ENCODE assay signal across 1 cellular context in the genomic region with DNA sequence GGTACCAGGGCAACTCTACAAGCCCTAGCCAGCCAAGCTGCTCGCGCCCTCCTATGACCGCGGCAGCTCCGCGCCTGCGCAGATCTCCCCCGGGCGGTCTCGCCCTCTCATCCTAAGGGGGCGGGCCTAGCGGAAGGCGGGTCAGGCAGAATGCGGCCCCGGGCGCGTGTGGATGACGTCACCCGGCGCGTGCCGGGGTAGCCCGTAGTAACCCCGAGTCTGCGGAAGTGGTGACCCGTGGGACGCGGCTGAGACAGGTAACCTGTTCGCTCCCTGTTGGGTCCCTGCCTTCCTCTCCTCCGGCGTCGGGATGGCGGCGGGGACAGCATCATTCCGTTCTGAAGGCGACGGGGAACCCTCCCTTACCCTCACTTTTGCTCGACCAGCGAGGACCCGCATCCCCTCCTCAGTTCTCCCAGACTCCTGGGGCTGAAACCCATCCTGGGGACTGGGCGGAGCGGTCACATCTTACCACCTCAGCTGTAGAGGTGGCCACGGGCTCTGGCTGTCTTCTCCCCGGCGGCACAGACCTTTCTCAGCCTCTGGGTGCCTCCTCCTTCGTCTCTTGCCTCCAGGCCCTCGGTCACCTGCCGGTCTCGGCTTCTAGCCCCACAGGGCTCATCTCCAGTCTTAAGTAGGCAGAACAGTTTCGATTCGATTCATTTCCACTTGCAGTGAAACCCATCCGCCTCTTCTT.
TF ChIP-seq lines count a peak whose summit lies in the region.

A gene with protein sequence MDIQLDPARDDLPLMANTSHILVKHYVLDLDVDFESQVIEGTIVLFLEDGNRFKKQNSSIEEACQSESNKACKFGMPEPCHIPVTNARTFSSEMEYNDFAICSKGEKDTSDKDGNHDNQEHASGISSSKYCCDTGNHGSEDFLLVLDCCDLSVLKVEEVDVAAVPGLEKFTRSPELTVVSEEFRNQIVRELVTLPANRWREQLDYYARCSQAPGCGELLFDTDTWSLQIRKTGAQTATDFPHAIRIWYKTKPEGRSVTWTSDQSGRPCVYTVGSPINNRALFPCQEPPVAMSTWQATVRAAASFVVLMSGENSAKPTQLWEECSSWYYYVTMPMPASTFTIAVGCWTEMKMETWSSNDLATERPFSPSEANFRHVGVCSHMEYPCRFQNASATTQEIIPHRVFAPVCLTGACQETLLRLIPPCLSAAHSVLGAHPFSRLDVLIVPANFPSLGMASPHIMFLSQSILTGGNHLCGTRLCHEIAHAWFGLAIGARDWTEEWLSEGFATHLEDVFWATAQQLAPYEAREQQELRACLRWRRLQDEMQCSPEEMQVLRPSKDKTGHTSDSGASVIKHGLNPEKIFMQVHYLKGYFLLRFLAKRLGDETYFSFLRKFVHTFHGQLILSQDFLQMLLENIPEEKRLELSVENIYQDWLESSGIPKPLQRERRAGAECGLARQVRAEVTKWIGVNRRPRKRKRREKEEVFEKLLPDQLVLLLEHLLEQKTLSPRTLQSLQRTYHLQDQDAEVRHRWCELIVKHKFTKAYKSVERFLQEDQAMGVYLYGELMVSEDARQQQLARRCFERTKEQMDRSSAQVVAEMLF (plus strand): TSS at position 205 of the 697 bp plus-strand sequence. CDS start 33,085 bp downstream, outside the sequence.

TF ChIP-seq in HepG2, 621 proteins besides CTCF, POLR2A, EP300 and RAD21 (continued from another document and continues in another):
- TF ChIP-seq JUND (CRISPR knock-in tag; IDR thresholded peaks at IDR 0.05): 0 out of 2 replicates have a peak, but pooled peaks have one; percentile 61
- TF ChIP-seq, protein P1, sequence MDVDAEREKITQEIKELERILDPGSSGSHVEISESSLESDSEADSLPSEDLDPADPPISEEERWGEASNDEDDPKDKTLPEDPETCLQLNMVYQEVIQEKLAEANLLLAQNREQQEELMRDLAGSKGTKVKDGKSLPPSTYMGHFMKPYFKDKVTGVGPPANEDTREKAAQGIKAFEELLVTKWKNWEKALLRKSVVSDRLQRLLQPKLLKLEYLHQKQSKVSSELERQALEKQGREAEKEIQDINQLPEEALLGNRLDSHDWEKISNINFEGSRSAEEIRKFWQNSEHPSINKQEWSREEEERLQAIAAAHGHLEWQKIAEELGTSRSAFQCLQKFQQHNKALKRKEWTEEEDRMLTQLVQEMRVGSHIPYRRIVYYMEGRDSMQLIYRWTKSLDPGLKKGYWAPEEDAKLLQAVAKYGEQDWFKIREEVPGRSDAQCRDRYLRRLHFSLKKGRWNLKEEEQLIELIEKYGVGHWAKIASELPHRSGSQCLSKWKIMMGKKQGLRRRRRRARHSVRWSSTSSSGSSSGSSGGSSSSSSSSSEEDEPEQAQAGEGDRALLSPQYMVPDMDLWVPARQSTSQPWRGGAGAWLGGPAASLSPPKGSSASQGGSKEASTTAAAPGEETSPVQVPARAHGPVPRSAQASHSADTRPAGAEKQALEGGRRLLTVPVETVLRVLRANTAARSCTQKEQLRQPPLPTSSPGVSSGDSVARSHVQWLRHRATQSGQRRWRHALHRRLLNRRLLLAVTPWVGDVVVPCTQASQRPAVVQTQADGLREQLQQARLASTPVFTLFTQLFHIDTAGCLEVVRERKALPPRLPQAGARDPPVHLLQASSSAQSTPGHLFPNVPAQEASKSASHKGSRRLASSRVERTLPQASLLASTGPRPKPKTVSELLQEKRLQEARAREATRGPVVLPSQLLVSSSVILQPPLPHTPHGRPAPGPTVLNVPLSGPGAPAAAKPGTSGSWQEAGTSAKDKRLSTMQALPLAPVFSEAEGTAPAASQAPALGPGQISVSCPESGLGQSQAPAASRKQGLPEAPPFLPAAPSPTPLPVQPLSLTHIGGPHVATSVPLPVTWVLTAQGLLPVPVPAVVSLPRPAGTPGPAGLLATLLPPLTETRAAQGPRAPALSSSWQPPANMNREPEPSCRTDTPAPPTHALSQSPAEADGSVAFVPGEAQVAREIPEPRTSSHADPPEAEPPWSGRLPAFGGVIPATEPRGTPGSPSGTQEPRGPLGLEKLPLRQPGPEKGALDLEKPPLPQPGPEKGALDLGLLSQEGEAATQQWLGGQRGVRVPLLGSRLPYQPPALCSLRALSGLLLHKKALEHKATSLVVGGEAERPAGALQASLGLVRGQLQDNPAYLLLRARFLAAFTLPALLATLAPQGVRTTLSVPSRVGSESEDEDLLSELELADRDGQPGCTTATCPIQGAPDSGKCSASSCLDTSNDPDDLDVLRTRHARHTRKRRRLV (CRISPR knock-in tag; IDR thresholded peaks at IDR 0.05): peak; percentile 89
- TF ChIP-seq ZNF710 (CRISPR knock-in tag; IDR thresholded peaks at IDR 0.05; ENCODE audit: borderline replicate concordance): peak; percentile 86; the same call in 1 of the 2 replicates
- TF ChIP-seq MED8 (CRISPR knock-in tag; IDR thresholded peaks at IDR 0.05; ENCODE audit: insufficient replicate concordance): peak; percentile 55
- peak; percentile 89 for TF ChIP-seq TEAD3 (CRISPR knock-in tag; optimal IDR thresholded peaks at IDR 0.05; ENCODE audit: borderline replicate concordance)
- 0 out of 2 replicates have a peak, but pooled peaks have one; percentile 15 for TF ChIP-seq PREB (CRISPR knock-in tag; IDR thresholded peaks at IDR 0.05)
- TF ChIP-seq AHR (CRISPR knock-in tag; IDR thresholded peaks at IDR 0.05): 0 out of 2 replicates have a peak, but pooled peaks have one; percentile 21
- no peak for TF ChIP-seq MATR3 (CRISPR knock-in tag; IDR thresholded peaks at IDR 0.05)
- TF ChIP-seq MXD4 (CRISPR knock-in tag; IDR thresholded peaks at IDR 0.05): peak; percentile 86
- no peak for TF ChIP-seq NFE2 (CRISPR knock-in tag; IDR thresholded peaks at IDR 0.05)
- TF ChIP-seq CCDC6 (CRISPR knock-in tag; IDR thresholded peaks at IDR 0.05): peak; percentile 59; the same call in 1 of the 2 replicates
- 0 out of 2 replicates have a peak, but pooled peaks have one; percentile 71 for TF ChIP-seq XBP1 (CRISPR knock-in tag; IDR thresholded peaks at IDR 0.05)
- no peak for TF ChIP-seq CENPT (CRISPR knock-in tag; IDR thresholded peaks at IDR 0.05; ENCODE audit: low read depth)
- TF ChIP-seq GTF2F1 (IDR thresholded peaks at IDR 0.05; ENCODE audit: low read length): no peak
- TF ChIP-seq ZNF530 (CRISPR knock-in tag; IDR thresholded peaks at IDR 0.05; ENCODE audit: low read depth): 0 out of 2 replicates have a peak, but pooled peaks have one; percentile 49
- TF ChIP-seq, protein P2, sequence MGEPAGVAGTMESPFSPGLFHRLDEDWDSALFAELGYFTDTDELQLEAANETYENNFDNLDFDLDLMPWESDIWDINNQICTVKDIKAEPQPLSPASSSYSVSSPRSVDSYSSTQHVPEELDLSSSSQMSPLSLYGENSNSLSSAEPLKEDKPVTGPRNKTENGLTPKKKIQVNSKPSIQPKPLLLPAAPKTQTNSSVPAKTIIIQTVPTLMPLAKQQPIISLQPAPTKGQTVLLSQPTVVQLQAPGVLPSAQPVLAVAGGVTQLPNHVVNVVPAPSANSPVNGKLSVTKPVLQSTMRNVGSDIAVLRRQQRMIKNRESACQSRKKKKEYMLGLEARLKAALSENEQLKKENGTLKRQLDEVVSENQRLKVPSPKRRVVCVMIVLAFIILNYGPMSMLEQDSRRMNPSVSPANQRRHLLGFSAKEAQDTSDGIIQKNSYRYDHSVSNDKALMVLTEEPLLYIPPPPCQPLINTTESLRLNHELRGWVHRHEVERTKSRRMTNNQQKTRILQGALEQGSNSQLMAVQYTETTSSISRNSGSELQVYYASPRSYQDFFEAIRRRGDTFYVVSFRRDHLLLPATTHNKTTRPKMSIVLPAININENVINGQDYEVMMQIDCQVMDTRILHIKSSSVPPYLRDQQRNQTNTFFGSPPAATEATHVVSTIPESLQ (CRISPR knock-in tag; conservative IDR thresholded peaks at IDR 0.05): no peak
- 0 out of 2 replicates have a peak, but pooled peaks have one; percentile 49 for TF ChIP-seq DR1 (CRISPR knock-in tag; IDR thresholded peaks at IDR 0.05)
- peak; percentile 79; the same call in 1 of the 2 replicates for TF ChIP-seq TFDP1 (CRISPR knock-in tag; IDR thresholded peaks at IDR 0.05; ENCODE audit: borderline replicate concordance)
- TF ChIP-seq ZNF768 (CRISPR knock-in tag; IDR thresholded peaks at IDR 0.05): peak; percentile 31; the same call in 1 of the 2 replicates
- TF ChIP-seq HIVEP1 (CRISPR knock-in tag; IDR thresholded peaks at IDR 0.05): peak; percentile 97
- 0 out of 2 replicates have a peak, but pooled peaks have one; percentile 48 for TF ChIP-seq SNAI1 (CRISPR knock-in tag; IDR thresholded peaks at IDR 0.05; ENCODE audit: borderline replicate concordance)
- no peak for TF ChIP-seq CBX2 (IDR thresholded peaks at IDR 0.05; ENCODE audit: low read depth, low read length)
- no peak for TF ChIP-seq CBX2 (CRISPR knock-in tag; IDR thresholded peaks at IDR 0.05; ENCODE audit: low read depth)
- TF ChIP-seq MBNL3 (CRISPR knock-in tag; conservative IDR thresholded peaks at IDR 0.05): no peak
- no peak for TF ChIP-seq ZNF343 (CRISPR knock-in tag; IDR thresholded peaks at IDR 0.05)
- peak; percentile 42; the same call in 1 of the 2 replicates for TF ChIP-seq SMAD3 (CRISPR knock-in tag; IDR thresholded peaks at IDR 0.05)
- no peak for TF ChIP-seq SP1 (IDR thresholded peaks at IDR 0.05)
- TF ChIP-seq SP1 (CRISPR knock-in tag; IDR thresholded peaks at IDR 0.05): peak; percentile 95
- peak; percentile 90 for TF ChIP-seq MYC (CRISPR knock-in tag; IDR thresholded peaks at IDR 0.05; ENCODE audit: borderline replicate concordance)
- TF ChIP-seq, protein P3, sequence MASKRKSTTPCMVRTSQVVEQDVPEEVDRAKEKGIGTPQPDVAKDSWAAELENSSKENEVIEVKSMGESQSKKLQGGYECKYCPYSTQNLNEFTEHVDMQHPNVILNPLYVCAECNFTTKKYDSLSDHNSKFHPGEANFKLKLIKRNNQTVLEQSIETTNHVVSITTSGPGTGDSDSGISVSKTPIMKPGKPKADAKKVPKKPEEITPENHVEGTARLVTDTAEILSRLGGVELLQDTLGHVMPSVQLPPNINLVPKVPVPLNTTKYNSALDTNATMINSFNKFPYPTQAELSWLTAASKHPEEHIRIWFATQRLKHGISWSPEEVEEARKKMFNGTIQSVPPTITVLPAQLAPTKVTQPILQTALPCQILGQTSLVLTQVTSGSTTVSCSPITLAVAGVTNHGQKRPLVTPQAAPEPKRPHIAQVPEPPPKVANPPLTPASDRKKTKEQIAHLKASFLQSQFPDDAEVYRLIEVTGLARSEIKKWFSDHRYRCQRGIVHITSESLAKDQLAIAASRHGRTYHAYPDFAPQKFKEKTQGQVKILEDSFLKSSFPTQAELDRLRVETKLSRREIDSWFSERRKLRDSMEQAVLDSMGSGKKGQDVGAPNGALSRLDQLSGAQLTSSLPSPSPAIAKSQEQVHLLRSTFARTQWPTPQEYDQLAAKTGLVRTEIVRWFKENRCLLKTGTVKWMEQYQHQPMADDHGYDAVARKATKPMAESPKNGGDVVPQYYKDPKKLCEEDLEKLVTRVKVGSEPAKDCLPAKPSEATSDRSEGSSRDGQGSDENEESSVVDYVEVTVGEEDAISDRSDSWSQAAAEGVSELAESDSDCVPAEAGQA (IDR thresholded peaks at IDR 0.05; ENCODE audit: low read depth): peak; percentile 92
- TF ChIP-seq, protein P3 (CRISPR knock-in tag; IDR thresholded peaks at IDR 0.05; ENCODE audit: borderline replicate concordance): no peak
- TF ChIP-seq, protein P4, sequence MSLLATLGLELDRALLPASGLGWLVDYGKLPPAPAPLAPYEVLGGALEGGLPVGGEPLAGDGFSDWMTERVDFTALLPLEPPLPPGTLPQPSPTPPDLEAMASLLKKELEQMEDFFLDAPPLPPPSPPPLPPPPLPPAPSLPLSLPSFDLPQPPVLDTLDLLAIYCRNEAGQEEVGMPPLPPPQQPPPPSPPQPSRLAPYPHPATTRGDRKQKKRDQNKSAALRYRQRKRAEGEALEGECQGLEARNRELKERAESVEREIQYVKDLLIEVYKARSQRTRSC (CRISPR knock-in tag; IDR thresholded peaks at IDR 0.05; ENCODE audit: low read depth): no peak
- no peak for TF ChIP-seq HNF4G (IDR thresholded peaks at IDR 0.05; ENCODE audit: borderline replicate concordance, low read depth, low read length)
- no peak for TF ChIP-seq HNF4G (CRISPR knock-in tag; IDR thresholded peaks at IDR 0.05; ENCODE audit: borderline replicate concordance, low read depth)
